In genomic region chr10:31011017-31011659, GRCh38 we compare ENCODE assay signal across 19 cellular contexts. TPM values are rescaled to one million over a fixed set of nuclear protein-coding genes. Genes with fewer than 3 reads are reported as not detected.
A peak's percentile ranks its signal among the peaks of the same experiment; 100 is the strongest.
DNase-seq lines count a peak whose midpoint lies in the region; ATAC-seq and TF ChIP-seq lines count a peak whose summit lies in the region.
"Had no signal": no experiment of that assay in that cellular context is flagged by ENCODE, and none has a peak within 500 bp of the region (broad histone marks: within the 10 kb centered on the region; RNA-seq: fewer than 3 reads in every experiment).

No MANE protein-coding gene starts in this region.

- H3K4me1 Mint-ChIP-seq in neural progenitor cell: peaks cover 11% of the 10 kb centered on the region

- no peak overlapping the region for H3K4me2 ChIP-seq in neural progenitor cell

- no peak overlapping the region for H2AFZ ChIP-seq in neural progenitor cell (replicated peaks)

- H3K9me3 Mint-ChIP-seq in neural progenitor cell: no peaks in the 10 kb centered on the region
- H3K9me3 Mint-ChIP-seq: activated T-helper 17 cell treated with anti-CD3 and anti-CD28 coated beads, Interleukin-2, amount 50 U/mL, for 72 hours had no signal

- no peak overlapping the region for H3K4me3 ChIP-seq in neural progenitor cell
- H3K4me3 ChIP-seq in aorta (ENCODE audit: low read length in 2 of 2): no peak overlapping the region
- no peak overlapping the region for H3K4me3 ChIP-seq in lower leg skin (ENCODE audit: low read depth, poor library complexity, severe bottlenecking)
- H3K4me3 ChIP-seq: adrenal gland, HAP-1 had no signal

- no peaks in the 10 kb centered on the region for H3K36me3 Mint-ChIP-seq in neural progenitor cell

- H3K27ac Mint-ChIP-seq in neural progenitor cell: no peak overlapping the region
- H3K27ac Mint-ChIP-seq: activated CD4-positive, alpha-beta memory T cell treated with anti-CD3 and anti-CD28 coated beads, Interleukin-2, amount 10 ng/mL, durations not matched to agents 7 days and 5 days; activated T-helper 17 cell treated with anti-CD3 and anti-CD28 coated beads, Interleukin-2, amount 50 U/mL, for 72 hours; endodermal cell had no signal

- WGBS in aorta, 2 donors: 70 to 79% methylated on average over 8 of the region's 8 CpGs
- WGBS in lower leg skin, 2 donors: 71% methylated on average over 8 of the region's 8 CpGs

- H3K27ac ChIP-seq in neural progenitor cell: no peak overlapping the region
- peak overlapping the region in 1 of 2 donors; percentile 4 for H3K27ac ChIP-seq in aorta (ENCODE audit: low read depth in 1 of 2, low read length in 2 of 2)

- TF ChIP-seq CTCF in neural progenitor cell (IDR thresholded peaks at IDR 0.05) (no peak), lower leg skin (IDR thresholded peaks at IDR 0.05) (no peak)

- H3K27me3 Mint-ChIP-seq in neural progenitor cell (ENCODE audit: insufficient read depth, low read depth): no peaks in the 10 kb centered on the region
- H3K27me3 Mint-ChIP-seq: activated CD4-positive, alpha-beta memory T cell treated with anti-CD3 and anti-CD28 coated beads, Interleukin-2, amount 10 ng/mL, durations not matched to agents 7 days and 5 days; activated T-helper 17 cell treated with anti-CD3 and anti-CD28 coated beads, Interleukin-2, amount 50 U/mL, for 72 hours had no signal

- H3K9ac ChIP-seq in neural progenitor cell: no peak overlapping the region

- TF ChIP-seq POLR2A in lower leg skin (IDR thresholded peaks at IDR 0.05): no peak

- peaks cover 3% of the 10 kb centered on the region for H3F3A ChIP-seq in neural progenitor cell (ENCODE audit: low read depth)

- no peaks in the 10 kb centered on the region for H3K27me3 ChIP-seq in neural progenitor cell
- H3K27me3 ChIP-seq in aorta (ENCODE audit: control insufficient read depth in 1 of 2, insufficient read depth in 2 of 2, low read length in 1 of 2): no peaks in the 10 kb centered on the region
- H3K27me3 ChIP-seq: adrenal gland had no signal

- H4K20me1 ChIP-seq in neural progenitor cell (ENCODE audit: low read depth): no peaks in the 10 kb centered on the region

- no peak overlapping the region for H3K4me3 Mint-ChIP-seq in neural progenitor cell
- H3K4me3 Mint-ChIP-seq: activated CD4-positive, alpha-beta memory T cell treated with anti-CD3 and anti-CD28 coated beads, Interleukin-2, amount 10 ng/mL, durations not matched to agents 7 days and 5 days; activated T-helper 17 cell treated with anti-CD3 and anti-CD28 coated beads, Interleukin-2, amount 50 U/mL, for 72 hours; endodermal cell had no signal

- intact Hi-C loops in Right ventricle myocardium superior (cut with DNase I): no loop called here
- intact Hi-C loops in Right ventricle myocardium inferior (cut with DNase I): no loop called here
- intact Hi-C loops in left ventricle myocardium superior (cut with micrococcal nuclease): no loop called here
- intact Hi-C loops in aorta (cut with DNase I): loop anchor here in 1 of 2 donors (10.0 kb wide), 1 partner anchor 226 kb away; no protein-coding TSS in a partner anchor
- intact Hi-C loops in lower leg skin (cut with DNase I; ENCODE audit: low total_unique reads): no loop called here

- peak; percentile 41 for ATAC-seq in Right ventricle myocardium superior (ENCODE audit: poor library complexity)
- ATAC-seq in Right ventricle myocardium inferior: no peak
- ATAC-seq in left ventricle myocardium superior: peak; percentile 56
- ATAC-seq in aorta (ENCODE audit: low FRiP score): peak; percentile 32
- ATAC-seq: activated T-helper 17 cell treated with anti-CD3 and anti-CD28 coated beads, Interleukin-2, amount 50 U/mL, for 72 hours; Panc1 had no signal

- no peaks in the 10 kb centered on the region for H3K79me2 ChIP-seq in neural progenitor cell (ENCODE audit: low read depth)

- DNase-seq in Right ventricle myocardium superior (no peak), Right ventricle myocardium inferior (ENCODE audit: missing footprints) (no peak), left ventricle myocardium superior (no peak), neural progenitor cell (ENCODE audit: low spot score) (peak; percentile 39), aorta (no peak), lower leg skin (ENCODE audit: low spot score in 2 of 2) (no peak), NCI-H526 (lab: John Stamatoyannopoulos, UW) (no peak)
- DNase-seq in activated CD4-positive, alpha-beta T cell treated with anti-CD3 and anti-CD28 coated beads for 1 hour: no peak
- DNase-seq: activated CD4-positive, alpha-beta memory T cell treated with anti-CD3 and anti-CD28 coated beads, Interleukin-2, amount 10 ng/mL, durations not matched to agents 7 days and 5 days; endodermal cell; foreskin melanocyte; NCI-H187 treated with DMSO at 0.1 percent for 48 hours; NCI-H748 treated with DMSO at 0.1 percent for 48 hours; stimulated activated CD4-positive, alpha-beta T cell treated with anti-CD3 and anti-CD28 coated beads, Interleukin-12 subunit alpha, Interleukin-12 subunit beta, amount 100 ng/mL, for 4 hours; stimulated activated naive CD4-positive, alpha-beta T cell had no signal

- H3K4me1 ChIP-seq in neural progenitor cell (peaks cover 5% of the 10 kb centered on the region), aorta (ENCODE audit: control insufficient read depth in 1 of 2, insufficient read depth in 2 of 2, low read length in 2 of 2) (peaks cover 0 to 8% of the 10 kb centered on the region in 2 donors)
- H3K4me1 ChIP-seq: HAP-1 had no signal

- H3K9me3 ChIP-seq in neural progenitor cell (ENCODE audit: low read depth) (no peaks in the 10 kb centered on the region), aorta (ENCODE audit: control insufficient read depth, low read length) (no peaks in the 10 kb centered on the region)
- H3K9me3 ChIP-seq: adrenal gland, HAP-1 had no signal

- H3K36me3 ChIP-seq in neural progenitor cell: no peaks in the 10 kb centered on the region
- no peaks in the 10 kb centered on the region for H3K36me3 ChIP-seq in aorta (ENCODE audit: control insufficient read depth in 1 of 2, insufficient read depth in 2 of 2, low read length in 1 of 2)
- H3K36me3 ChIP-seq: adrenal gland, HAP-1 had no signal

RNA-seq across cellular contexts. Expression of gene ZNF438, which starts 20.5 kb away (rescaled TPM):
- total RNA-seq in Right ventricle myocardium superior (13.0 TPM), Right ventricle myocardium inferior (12.8 TPM), left ventricle myocardium superior (13.9 TPM), neural progenitor cell (ENCODE audit: low replicate concordance) (1.3 and 4.5 TPM in 2 replicates), aorta (10 to 100 TPM; 11.6 to 16.5 TPM), lower leg skin (10 to 100 TPM in 1 of 4 donors, 1 to 10 TPM in 3; 7.7 to 11.2 (median 8.7) TPM)
- polyA plus RNA-seq in aorta: 10 to 100 TPM; 10.6 to 13.4 TPM
